In the genomic region with DNA sequence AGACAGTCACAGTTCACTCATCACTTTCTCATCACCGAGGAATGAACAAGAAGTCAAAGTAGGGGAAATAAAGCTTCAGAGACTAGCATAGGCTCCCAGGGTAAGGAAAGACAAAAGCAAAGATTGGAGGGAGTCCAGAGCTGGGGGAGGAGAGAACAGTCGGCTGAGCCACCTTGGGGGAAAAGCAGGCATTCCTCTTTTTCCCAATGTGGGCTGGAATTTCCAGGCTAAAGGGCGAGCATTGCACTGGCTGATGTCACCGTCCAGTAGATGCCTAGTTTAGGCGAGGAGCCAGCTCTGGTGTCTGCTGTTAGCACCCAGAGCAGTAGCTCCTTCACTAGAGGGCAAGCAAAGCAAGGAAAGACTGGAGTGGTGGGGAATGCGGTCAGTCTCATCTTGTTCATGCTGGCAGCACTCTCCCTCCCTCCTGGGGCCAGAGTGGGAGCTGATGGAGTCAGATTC, we compare ENCODE assay signal across 13 cellular contexts. TPM values are rescaled to one million over a fixed set of nuclear protein-coding genes. Genes with fewer than 3 reads are reported as not detected.
DNase-seq lines count a peak whose midpoint lies in the region; ATAC-seq and TF ChIP-seq lines count a peak whose summit lies in the region.
"Had no signal": no experiment of that assay in that cellular context is flagged by ENCODE, and none has a peak within 500 bp of the region (broad histone marks: within the 10 kb centered on the region; RNA-seq: fewer than 3 reads in every experiment).

No MANE protein-coding gene starts in this region.

- H3K27me3 ChIP-seq in GM23248 (replicated peaks; ENCODE audit: insufficient read depth) (no peaks in the 10 kb centered on the region), neuronal stem cell (ENCODE audit: control insufficient read depth in 3 of 3, insufficient read depth in 3 of 3, low read depth in 1 of 3, low read length in 3 of 3) (no peaks in the 10 kb centered on the region), colonic mucosa (no peaks in the 10 kb centered on the region)

- H3K9me2 ChIP-seq in GM23248 (ENCODE audit: insufficient read depth), result no peaks in the 10 kb centered on the region

- H3K4me3 ChIP-seq in GM23248 (peak overlapping the region; percentile 6; the same call in 1 of the 2 replicates), neuronal stem cell (ENCODE audit: low read length in 2 of 2) (no peak overlapping the region), colonic mucosa (no peak overlapping the region)
- H3K4me3 ChIP-seq: gastrocnemius medialis had no signal

- no peak overlapping the region for H2BK12ac ChIP-seq in neuronal stem cell (ENCODE audit: low read length)

- intact Hi-C loops in colonic mucosa (cut with DNase I), result no loop called here

- ATAC-seq in activated CD4-positive, CD25-positive, alpha-beta regulatory T cell treated with anti-CD3 and anti-CD28 coated beads, Interleukin-2, amount 50 U/mL, for 24 hours, result no peak
- ATAC-seq: gastrocnemius medialis had no signal

- H2AK5ac ChIP-seq in neuronal stem cell (ENCODE audit: low read depth, low read length), result no peak overlapping the region

- H2AFZ ChIP-seq in GM23248 (no peak overlapping the region), neuronal stem cell (ENCODE audit: low read length) (no peak overlapping the region)

- peak overlapping the region; percentile 40 for H3K4me2 ChIP-seq in GM23248 (ENCODE audit: unreplicated experiment)
- no peak overlapping the region for H3K4me2 ChIP-seq in neuronal stem cell (ENCODE audit: insufficient read depth, low read length, poor library complexity, severe bottlenecking)

- 5 to 6% methylated on average over 6 of the region's 6 CpGs for WGBS in GM23248 (ENCODE audit: low coverage in 1 of 2, low lambda C conversion rate in 2 of 2, missing lambda C conversion rate in 2 of 2), 2 experiments
- WGBS in neuronal stem cell (ENCODE audit: extremely low coverage in 2 of 2, insufficient read length in 2 of 2, insufficient replicate concordance in 1 of 2), 2 donors, result no CpG with 5 or more reads among the region's 6 CpGs

- peak overlapping the region; percentile 92 for H3K27ac ChIP-seq in GM23248
- H3K27ac ChIP-seq in neuronal stem cell (replicated peaks; ENCODE audit: low read length), result peak overlapping the region; percentile 21
- H3K27ac ChIP-seq in colonic mucosa, result no peak overlapping the region
- H3K27ac ChIP-seq: gastrocnemius medialis, WERI-Rb-1 had no signal

- H2BK15ac ChIP-seq in neuronal stem cell (ENCODE audit: low read length), result no peak overlapping the region

- in situ Hi-C loops in GM23248 (cut with MboI), result no loop called here

- H3K23ac ChIP-seq in neuronal stem cell (ENCODE audit: low read depth, low read length, poor library complexity), result no peak overlapping the region

- H3K4me1 ChIP-seq in GM23248 (ENCODE audit: insufficient read depth) (peaks cover 35% of the 10 kb centered on the region), neuronal stem cell (ENCODE audit: control insufficient read depth in 2 of 2, insufficient read depth in 1 of 2, low read depth in 1 of 2, low read length in 2 of 2) (peaks cover 0 to 19% of the 10 kb centered on the region in 2 donors), colonic mucosa (no peaks in the 10 kb centered on the region)
- H3K4me1 ChIP-seq: gastrocnemius medialis had no signal

- TF ChIP-seq CTCF in colonic mucosa (IDR thresholded peaks at IDR 0.05), result no peak

- no peak overlapping the region for H3K4ac ChIP-seq in neuronal stem cell (ENCODE audit: low read length)

- peak overlapping the region; percentile 45 for H3K18ac ChIP-seq in neuronal stem cell (ENCODE audit: low read length)

- H3K79me1 ChIP-seq in neuronal stem cell (ENCODE audit: low read depth, low read length), result no peaks in the 10 kb centered on the region

- H3K9ac ChIP-seq in GM23248, result peak overlapping the region; percentile 72
- peak overlapping the region; percentile 46 for H3K9ac ChIP-seq in neuronal stem cell (ENCODE audit: low read depth, low read length, poor library complexity)
- H3K9ac ChIP-seq in colonic mucosa (ENCODE audit: low read depth in 2 of 2, low read length in 2 of 2), result no peak overlapping the region

- H2BK5ac ChIP-seq in neuronal stem cell (ENCODE audit: low read length), result no peak overlapping the region

- H3K9me3 ChIP-seq in GM23248 (ENCODE audit: low read depth) (no peaks in the 10 kb centered on the region), neuronal stem cell (replicated peaks in 1 of 2; ENCODE audit: control insufficient read depth in 2 of 2, insufficient read depth in 1 of 2, low read depth in 1 of 2, low read length in 2 of 2) (no peaks in the 10 kb centered on the region), colonic mucosa (no peaks in the 10 kb centered on the region)
- H3K9me3 ChIP-seq: gastrocnemius medialis had no signal

- DNase-seq in GM23248, result peak; percentile 96
- DNase-seq in NCI-H2196 treated with DMSO at 0.1 percent for 48 hours (lab: John Stamatoyannopoulos, UW; ENCODE audit: unreplicated experiment), result peak; percentile 13
- DNase-seq in fibroblast of gingiva (ENCODE audit: low read depth), result peak; percentile 33
- no peak for DNase-seq in neuronal stem cell (ENCODE audit: low spot score)
- no peak for DNase-seq in retina
- DNase-seq in occipital lobe (lab: John Stamatoyannopoulos, UW), result no peak
- DNase-seq in colonic mucosa, result no peak
- DNase-seq: activated naive CD8-positive, alpha-beta T cell treated with anti-CD3 and anti-CD28 coated beads, Interleukin-2, amount 10 ng/mL, durations not matched to agents 7 days and 5 days; gastrocnemius medialis; NCI-H748 treated with DMSO at 0.1 percent for 48 hours; WERI-Rb-1 had no signal

- no peak overlapping the region for H4K8ac ChIP-seq in neuronal stem cell (ENCODE audit: low read depth, low read length)

- no peak overlapping the region for H2BK120ac ChIP-seq in neuronal stem cell (ENCODE audit: low read depth, low read length)

- H4K91ac ChIP-seq in neuronal stem cell (ENCODE audit: low read depth, low read length, poor library complexity), result no peak overlapping the region

- H3F3A ChIP-seq in GM23248 (ENCODE audit: insufficient read depth), result peaks cover 36% of the 10 kb centered on the region

- no peak overlapping the region for H3K14ac ChIP-seq in neuronal stem cell (ENCODE audit: low read length)

- no peaks in the 10 kb centered on the region for H3K36me3 ChIP-seq in GM23248 (ENCODE audit: low read depth)
- H3K36me3 ChIP-seq in neuronal stem cell (replicated peaks in 1 of 2; ENCODE audit: control insufficient read depth in 2 of 2, insufficient read depth in 2 of 2, low read length in 2 of 2), result no peaks in the 10 kb centered on the region
- H3K36me3 ChIP-seq in colonic mucosa, result no peaks in the 10 kb centered on the region
- H3K36me3 ChIP-seq: gastrocnemius medialis, WERI-Rb-1 had no signal

- no peaks in the 10 kb centered on the region for H3K79me2 ChIP-seq in GM23248 (ENCODE audit: insufficient read depth)

- H4K20me1 ChIP-seq in GM23248 (ENCODE audit: insufficient read depth), result no peaks in the 10 kb centered on the region

RNA-seq across cellular contexts. Expression of a gene that starts 8.5 kb away (rescaled TPM):
- not detected in 2 replicates for total RNA-seq in GM23248 (2014; rRNA removed; shearing (Covaris generic))
- not detected in 2 replicates for polyA plus RNA-seq in GM23248 (2016; fragmentation: Nextera tagmentation; extraction: Ambion mirVana)
- not detected for polyA plus RNA-seq in neuronal stem cell (2013, experiment 1 of 2)
- polyA plus RNA-seq in neuronal stem cell (2013, experiment 2 of 2), result not detected
- total RNA-seq in occipital lobe, result not detected
- total RNA-seq in colonic mucosa, result under 1 TPM in 1 of 2 donors, not detected in 1; 0.10 TPM
- total RNA-seq: activated naive CD8-positive, alpha-beta T cell treated with anti-CD3 and anti-CD28 coated beads, Interleukin-2, amount 10 ng/mL, durations not matched to agents 7 days and 5 days; gastrocnemius medialis had no signal
- polyA plus RNA-seq: neural cell had no signal

RNA-seq across cellular contexts. Expression of a gene that starts 9.3 kb away (rescaled TPM):
- not detected in 2 replicates for total RNA-seq in GM23248 (2014; rRNA removed; shearing (Covaris generic))
- not detected in 2 replicates for polyA plus RNA-seq in GM23248 (2016; fragmentation: Nextera tagmentation; extraction: Ambion mirVana)
- polyA plus RNA-seq in neuronal stem cell (2013, experiment 1 of 2), result not detected
- not detected for polyA plus RNA-seq in neuronal stem cell (2013, experiment 2 of 2)
- total RNA-seq in occipital lobe (0.16 TPM), colonic mucosa (1 to 10 TPM in 1 of 2 donors, under 1 TPM in 1; 0.13 to 1.4 TPM)
- total RNA-seq: activated naive CD8-positive, alpha-beta T cell treated with anti-CD3 and anti-CD28 coated beads, Interleukin-2, amount 10 ng/mL, durations not matched to agents 7 days and 5 days; gastrocnemius medialis had no signal
- polyA plus RNA-seq: neural cell had no signal

RNA-seq across cellular contexts. Expression of a gene that starts 31.0 kb away (rescaled TPM):
- total RNA-seq in GM23248 (2014; rRNA removed; shearing (Covaris generic)), result not detected in 2 replicates
- not detected in 2 replicates for polyA plus RNA-seq in GM23248 (2016; fragmentation: Nextera tagmentation; extraction: Ambion mirVana)
- not detected for polyA plus RNA-seq in neuronal stem cell (2013, experiment 1 of 2)
- polyA plus RNA-seq in neuronal stem cell (2013, experiment 2 of 2), result not detected
- total RNA-seq in occipital lobe (not detected), colonic mucosa (not detected)
- total RNA-seq: activated naive CD8-positive, alpha-beta T cell treated with anti-CD3 and anti-CD28 coated beads, Interleukin-2, amount 10 ng/mL, durations not matched to agents 7 days and 5 days; gastrocnemius medialis had no signal
- polyA plus RNA-seq: neural cell had no signal

RNA-seq across cellular contexts. Expression of a gene that starts 36.5 kb away (rescaled TPM):
- not detected in 2 replicates for total RNA-seq in GM23248 (2014; rRNA removed; shearing (Covaris generic))
- polyA plus RNA-seq in GM23248 (2016; fragmentation: Nextera tagmentation; extraction: Ambion mirVana), result not detected in 2 replicates
- polyA plus RNA-seq in neuronal stem cell (2013, experiment 1 of 2), result not detected
- polyA plus RNA-seq in neuronal stem cell (2013, experiment 2 of 2), result not detected
- total RNA-seq in occipital lobe (not detected), colonic mucosa (not detected)
- total RNA-seq: activated naive CD8-positive, alpha-beta T cell treated with anti-CD3 and anti-CD28 coated beads, Interleukin-2, amount 10 ng/mL, durations not matched to agents 7 days and 5 days; gastrocnemius medialis had no signal
- polyA plus RNA-seq: neural cell had no signal

RNA-seq across cellular contexts. Expression of a gene that starts 50.4 kb away (rescaled TPM):
- total RNA-seq in GM23248 (2014; rRNA removed; shearing (Covaris generic)), result not detected in 2 replicates
- polyA plus RNA-seq in GM23248 (2016; fragmentation: Nextera tagmentation; extraction: Ambion mirVana), result not detected in 2 replicates
- polyA plus RNA-seq in neuronal stem cell (2013, experiment 1 of 2), result not detected
- polyA plus RNA-seq in neuronal stem cell (2013, experiment 2 of 2), result not detected
- total RNA-seq in occipital lobe (0.62 TPM), colonic mucosa (not detected)
- total RNA-seq: activated naive CD8-positive, alpha-beta T cell treated with anti-CD3 and anti-CD28 coated beads, Interleukin-2, amount 10 ng/mL, durations not matched to agents 7 days and 5 days; gastrocnemius medialis had no signal
- polyA plus RNA-seq: neural cell had no signal

Comparison
In these comparisons a context has a peak if more than half of its experiments do, and no peak if none do; other contexts are left out.
1. DNase-seq: peak in GM23248 (single experiment), NCI-H2196 treated with DMSO at 0.1 percent for 48 hours (single experiment) and fibroblast of gingiva (single experiment); none in neuronal stem cell (single experiment), retina (single experiment), occipital lobe (single experiment) and colonic mucosa (single experiment).
2. H3K9ac ChIP-seq: peak in GM23248 (single experiment) and neuronal stem cell (single experiment); none in colonic mucosa (0 of 2).